ENCODE assay signal across 28 cellular contexts in genomic region chr4:6350646-6351045, GRCh38.
"Had no signal": no experiment of that assay in that cellular context is flagged by ENCODE, and none has a peak within 500 bp of the region (broad histone marks: within the 10 kb centered on the region; RNA-seq: fewer than 3 reads in every experiment).

No MANE protein-coding gene starts in this region.

- H3K4me2 ChIP-seq: neural progenitor cell had no signal

- H3K9ac ChIP-seq: neural progenitor cell, parathyroid adenoma had no signal

- H3K4me1 Mint-ChIP-seq: naive thymus-derived CD8-positive, alpha-beta T cell; stimulated activated naive CD8-positive, alpha-beta T cell treated with anti-CD3 and anti-CD28 coated beads, Interleukin-15, amount 100 ng/mL, for 72 hours had no signal

- H3K9me3 Mint-ChIP-seq: natural killer cell treated with Interleukin-12 subunit alpha and Interleukin-12 subunit beta and Interleukin-15 and Interleukin-18, amount 100 ng/mL, for 72 hours; stimulated activated effector memory CD8-positive, alpha-beta T cell treated with anti-CD3 and anti-CD28 coated beads, Interleukin-12 subunit alpha, Interleukin-12 subunit beta, amount 100 ng/mL, for 72 hours; stimulated activated naive CD8-positive, alpha-beta T cell treated with anti-CD3 and anti-CD28 coated beads, Interleukin-15, amount 100 ng/mL, for 72 hours; type B pancreatic cell had no signal

- DNase-seq: naive B cell; naive thymus-derived CD8-positive, alpha-beta T cell; nephron progenitor cell; occipital lobe; ovary; right lobe of liver; sigmoid colon; small intestine; stimulated activated CD4-positive, alpha-beta T cell treated with anti-CD3 and anti-CD28 coated beads, Interleukin-15, amount 100 ng/mL, for 24 hours; stimulated activated CD4-positive, alpha-beta T cell treated with anti-CD3 and anti-CD28 coated beads, Interleukin-2, amount 100 ng/mL, for 24 hours; stimulated activated CD4-positive, alpha-beta T cell treated with anti-CD3 and anti-CD28 coated beads, Interleukin-2, amount 100 ng/mL, for 48 hours; stimulated activated CD4-positive, alpha-beta T cell treated with anti-CD3 and anti-CD28 coated beads, Interleukin-4, amount 100 ng/mL, for 24 hours; stimulated activated naive B cell treated with anti-CD40 and anti-IgM and Interleukin-4, amounts not matched to agents 10 μg/mL and 1 μg/mL and 100 μg/mL, for 72 hours; stimulated activated naive CD8-positive, alpha-beta T cell treated with anti-CD3 and anti-CD28 coated beads, Interleukin-15, amount 100 ng/mL, for 72 hours; stimulated activated naive CD8-positive, alpha-beta T cell treated with anti-CD3 and anti-CD28 coated beads, Interleukin-15, Interleukin-2, amounts not matched to agents 100 U/mL and 50 U/mL, for 24 hours; testis; tibial artery; transverse colon; upper lobe of right lung; uterus had no signal

- H3K4me1 ChIP-seq: neural progenitor cell, parathyroid adenoma, prostate gland, right lobe of liver, sigmoid colon, suprapubic skin, testis, tibial artery, transverse colon, upper lobe of right lung, uterus had no signal

- H3K27ac ChIP-seq: neural progenitor cell, ovary, parathyroid adenoma, prostate gland, right lobe of liver, sigmoid colon, suprapubic skin, testis, tibial artery, transverse colon, upper lobe of right lung, uterus had no signal

- H3K4me3 Mint-ChIP-seq: naive B cell; naive thymus-derived CD8-positive, alpha-beta T cell; natural killer cell treated with Interleukin-12 subunit alpha and Interleukin-12 subunit beta and Interleukin-15 and Interleukin-18, amount 100 ng/mL, for 72 hours; nephron progenitor cell; neural progenitor cell; stimulated activated effector memory CD8-positive, alpha-beta T cell treated with anti-CD3 and anti-CD28 coated beads, Interleukin-12 subunit alpha, Interleukin-12 subunit beta, amount 100 ng/mL, for 72 hours; stimulated activated naive B cell treated with anti-CD40 and anti-IgM and Interleukin-4, amounts not matched to agents 10 μg/mL and 1 μg/mL and 100 μg/mL, for 72 hours; stimulated activated naive CD8-positive, alpha-beta T cell treated with anti-CD3 and anti-CD28 coated beads, Interleukin-15, amount 100 ng/mL, for 72 hours; type B pancreatic cell had no signal

- H3K27me3 ChIP-seq: neural progenitor cell, ovary, right lobe of liver, testis, uterus had no signal

- H3K27ac Mint-ChIP-seq: naive thymus-derived CD8-positive, alpha-beta T cell; natural killer cell treated with Interleukin-12 subunit alpha and Interleukin-12 subunit beta and Interleukin-15 and Interleukin-18, amount 100 ng/mL, for 72 hours; nephron progenitor cell; stimulated activated effector memory CD8-positive, alpha-beta T cell treated with anti-CD3 and anti-CD28 coated beads, Interleukin-12 subunit alpha, Interleukin-12 subunit beta, amount 100 ng/mL, for 72 hours; stimulated activated naive B cell treated with anti-CD40 and anti-IgM and Interleukin-4, amounts not matched to agents 10 μg/mL and 1 μg/mL and 100 μg/mL, for 72 hours; stimulated activated naive CD8-positive, alpha-beta T cell treated with anti-CD3 and anti-CD28 coated beads, Interleukin-15, amount 100 ng/mL, for 72 hours; type B pancreatic cell had no signal

- H3K36me3 Mint-ChIP-seq: naive B cell; naive thymus-derived CD8-positive, alpha-beta T cell; natural killer cell treated with Interleukin-12 subunit alpha and Interleukin-12 subunit beta and Interleukin-15 and Interleukin-18, amount 100 ng/mL, for 72 hours; stimulated activated effector memory CD8-positive, alpha-beta T cell treated with anti-CD3 and anti-CD28 coated beads, Interleukin-12 subunit alpha, Interleukin-12 subunit beta, amount 100 ng/mL, for 72 hours; stimulated activated naive B cell treated with anti-CD40 and anti-IgM and Interleukin-4, amounts not matched to agents 10 μg/mL and 1 μg/mL and 100 μg/mL, for 72 hours; type B pancreatic cell had no signal

- H3K9me3 ChIP-seq: ovary, prostate gland, right lobe of liver, sigmoid colon, suprapubic skin, testis, transverse colon, upper lobe of right lung, uterus had no signal

- ATAC-seq: naive thymus-derived CD8-positive, alpha-beta T cell; natural killer cell treated with Interleukin-12 subunit alpha and Interleukin-12 subunit beta and Interleukin-15 and Interleukin-18, amount 100 ng/mL, for 72 hours; right cardiac atrium; right lobe of liver; stimulated activated effector memory CD8-positive, alpha-beta T cell treated with anti-CD3 and anti-CD28 coated beads, Interleukin-12 subunit alpha, Interleukin-12 subunit beta, amount 100 ng/mL, for 72 hours; stimulated activated naive B cell treated with anti-CD40 and anti-IgM and Interleukin-4, amounts not matched to agents 10 μg/mL and 1 μg/mL and 100 μg/mL, for 72 hours; stimulated activated naive CD8-positive, alpha-beta T cell treated with anti-CD3 and anti-CD28 coated beads, Interleukin-15, amount 100 ng/mL, for 72 hours; stimulated activated naive CD8-positive, alpha-beta T cell treated with anti-CD3 and anti-CD28 coated beads, Interleukin-15, Interleukin-2, amounts not matched to agents 100 U/mL and 50 U/mL, for 24 hours; upper lobe of right lung had no signal

- H3K4me3 ChIP-seq: neural progenitor cell, ovary, prostate gland, right lobe of liver, sigmoid colon, suprapubic skin, testis, tibial artery, transverse colon, upper lobe of right lung, uterus had no signal

- H3K36me3 ChIP-seq: neural progenitor cell, ovary, prostate gland, right lobe of liver, sigmoid colon, suprapubic skin, tibial artery, transverse colon, upper lobe of right lung, uterus had no signal
